1 cellular context compared by ENCODE assay signal in genomic region chr19:45107621-45108170, GRCh38.
TF ChIP-seq lines count a peak whose summit lies in the region.

No MANE protein-coding gene starts in this region.

TF ChIP-seq in GM12878, 131 proteins besides CTCF, POLR2A, EP300 and RAD21:
- TF ChIP-seq NR2F1 (conservative IDR thresholded peaks at IDR 0.05) (no peak), IKZF2 (IDR thresholded peaks at IDR 0.05) (no peak)
